ENCODE assay signal across 8 cellular contexts in the genomic region with DNA sequence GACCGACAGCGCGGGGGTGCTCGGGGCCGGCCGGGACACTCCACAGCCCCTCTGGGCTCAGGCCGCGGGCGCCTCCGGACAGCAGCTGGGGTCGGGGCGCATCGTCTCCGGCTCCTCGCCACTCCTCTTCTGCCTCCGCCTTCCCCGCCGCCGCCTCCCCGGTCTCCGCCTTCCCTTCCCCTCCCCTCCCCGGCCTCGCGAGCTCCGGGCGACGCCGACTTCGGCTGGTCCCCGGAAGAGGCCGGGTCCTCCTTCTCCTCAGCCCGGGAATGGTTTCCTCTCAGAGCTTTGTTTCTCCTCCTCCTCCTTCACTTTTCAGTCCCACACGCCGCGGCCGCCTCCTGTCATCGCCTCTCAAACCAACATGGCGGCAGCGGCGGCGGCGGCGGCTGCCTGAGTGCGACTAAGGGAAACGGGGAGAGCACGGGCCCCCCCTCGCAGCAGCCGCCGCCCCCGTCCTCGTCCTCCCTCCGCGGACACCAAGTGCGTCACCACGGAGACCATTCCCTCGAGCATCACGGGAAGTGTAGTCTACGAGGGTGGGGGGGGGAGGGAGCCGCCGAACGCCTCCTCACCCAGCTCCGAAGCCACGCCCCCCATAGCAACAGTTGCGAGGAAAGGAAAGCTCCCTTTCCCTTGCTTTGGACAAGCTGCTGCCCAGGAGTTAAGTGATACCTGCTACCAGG. TPM values are rescaled to one million over a fixed set of nuclear protein-coding genes. Genes with fewer than 3 reads are reported as not detected.
A peak's percentile ranks its signal among the peaks of the same experiment; 100 is the strongest.
DNase-seq lines count a peak whose midpoint lies in the region; ATAC-seq and TF ChIP-seq lines count a peak whose summit lies in the region.

TSS of gene UBL3 (minus strand) at position 405 of the 686 bp plus-strand sequence. CDS start 1,079 bp downstream, outside the sequence.

- peak within 1 kb of the TSS; percentile 96 for H3K4me3 ChIP-seq in AG09309 (ENCODE audit: control insufficient read depth, low read depth, low read length)
- peak within 1 kb of the TSS; percentile 77 to 88 for H3K4me3 ChIP-seq in cardiac fibroblast (replicated peaks in 1 of 2; ENCODE audit: low read depth in 2 of 2, low read length in 2 of 2)
- peak within 1 kb of the TSS; percentile 95 for H3K4me3 ChIP-seq in smooth muscle cell

- peaks cover 22% of the 10 kb centered on the region for H3K4me1 ChIP-seq in smooth muscle cell (ENCODE audit: low read depth)

- H3K9ac ChIP-seq in smooth muscle cell (ENCODE audit: low read depth): peak within 1 kb of the TSS; percentile 99

- peaks cover 41% of the 10 kb centered on the region for H4K20me1 ChIP-seq in smooth muscle cell (ENCODE audit: low read depth)

- peak within 1 kb of the TSS; percentile 99 for H3K27ac ChIP-seq in smooth muscle cell (ENCODE audit: low read depth)

- H3K4me2 ChIP-seq in smooth muscle cell: peak within 1 kb of the TSS; percentile 95

- H3K9me3 Mint-ChIP-seq in activated B cell treated with CpG ODN at 0.5 μM for 24 hours (no peaks in the 10 kb centered on the region), immature natural killer cell (no peaks in the 10 kb centered on the region)

- H2AFZ ChIP-seq in smooth muscle cell (ENCODE audit: low read depth): peak within 1 kb of the TSS; percentile 85

- POLR2A ChIA-PET in activated B cell treated with CpG ODN at 0.5 μM for 24 hours (lab: Charles Lee): interaction anchor here (0.6 to 4.2 kb wide), 19 partner anchors 10 to 1605 kb away, joined by 3 to 34 read pairs (median 4); partner anchors contain the start of genes HMGB1, KATNAL1, SLC7A1 and USPL1

- H3K27me3 Mint-ChIP-seq in activated B cell treated with CpG ODN at 0.5 μM for 24 hours: no peaks in the 10 kb centered on the region
- peaks cover 3 to 11% (median 9%) of the 10 kb centered on the region in 3 donors for H3K27me3 Mint-ChIP-seq in immature natural killer cell (ENCODE audit: low read depth in 3 of 3)

- DNase-seq in AG09309 (ENCODE audit: low read depth): peak; percentile 87
- DNase-seq in NCI-H345 (lab: John Stamatoyannopoulos, UW): peak; percentile 94
- DNase-seq in activated B cell treated with CpG ODN at 0.5 μM for 24 hours: peak; percentile 84
- peak; percentile 96 to 99 for DNase-seq in cardiac fibroblast (ENCODE audit: low read depth in 2 of 2)
- DNase-seq in immature natural killer cell: peak; percentile 89 to 91 (median 90)
- peak; percentile 92 for DNase-seq in smooth muscle cell (lab: John Stamatoyannopoulos, UW; ENCODE audit: unreplicated experiment)

- no peaks in the 10 kb centered on the region for H3K9me3 ChIP-seq in smooth muscle cell (replicated peaks; ENCODE audit: low read depth)

- H3K36me3 ChIP-seq in smooth muscle cell (ENCODE audit: low read depth): no peaks in the 10 kb centered on the region

- peak; percentile 92 for ATAC-seq in GM19023 (IDR thresholded peaks at IDR 0.05; ENCODE audit: unreplicated experiment)
- ATAC-seq in HG03196 (IDR thresholded peaks at IDR 0.05; ENCODE audit: unreplicated experiment): peak; percentile 76
- peak; percentile 90 for ATAC-seq in activated B cell treated with CpG ODN at 0.5 μM for 24 hours (ENCODE audit: low read depth)

- peaks cover 46% of the 10 kb centered on the region for H3K79me2 ChIP-seq in smooth muscle cell (ENCODE audit: low read depth)

- H3F3A ChIP-seq in smooth muscle cell (ENCODE audit: low read depth): peaks cover 7% of the 10 kb centered on the region

- H3K27ac Mint-ChIP-seq in activated B cell treated with CpG ODN at 0.5 μM for 24 hours (peak within 1 kb of the TSS; percentile 99), immature natural killer cell (peak within 1 kb of the TSS; percentile 90 to 100 (median 98))

- H3K36me3 Mint-ChIP-seq in activated B cell treated with CpG ODN at 0.5 μM for 24 hours (ENCODE audit: low read depth) (peaks cover 11% of the 10 kb centered on the region), immature natural killer cell (no peaks in the 10 kb centered on the region)

- CTCF ChIA-PET in activated B cell treated with CpG ODN at 0.5 μM for 24 hours (lab: Charles Lee): interaction anchor here (1.0 to 2.1 kb wide), 5 partner anchors 32 to 264 kb away, joined by 3 to 10 read pairs (median 6); no protein-coding TSS in a partner anchor

- H3K4me1 Mint-ChIP-seq in activated B cell treated with CpG ODN at 0.5 μM for 24 hours (peaks cover 33% of the 10 kb centered on the region), immature natural killer cell (peaks cover 33 to 46% of the 10 kb centered on the region in 2 donors)

- H3K4me3 Mint-ChIP-seq in activated B cell treated with CpG ODN at 0.5 μM for 24 hours (peak within 1 kb of the TSS; percentile 96), immature natural killer cell (peak within 1 kb of the TSS; percentile 93 to 97 (median 96))

- intact Hi-C loops in activated B cell treated with CpG ODN at 0.5 μM for 24 hours (cut with micrococcal nuclease): loop anchor here (1.0 kb wide), 5 partner anchors 255 to 1312 kb away; partner anchors contain the start of genes HMGB1, KATNAL1, SLC7A1 and USPL1

- H3K27me3 ChIP-seq in smooth muscle cell (ENCODE audit: low read depth): no peaks in the 10 kb centered on the region

- TF ChIP-seq CTCF in AG09309 (IDR thresholded peaks at IDR 0.05; ENCODE audit: control insufficient read depth, insufficient read depth, low read depth, low read length, missing control alignments) (no peak), activated B cell treated with CpG ODN at 0.5 μM for 24 hours (IDR thresholded peaks at IDR 0.05) (no peak), cardiac fibroblast (IDR thresholded peaks at IDR 0.05; ENCODE audit: low read depth, low read length) (no peak), smooth muscle cell (IDR thresholded peaks at IDR 0.05; ENCODE audit: borderline replicate concordance, insufficient read depth, poor library complexity, severe bottlenecking) (no peak)

- 1% methylated on average over 41 of the region's 64 CpGs for WGBS in smooth muscle cell (ENCODE audit: low lambda C conversion rate)

RNA-seq across cellular contexts. Expression of gene UBL3, which starts in this region (rescaled TPM):
- total RNA-seq in activated B cell treated with CpG ODN at 0.5 μM for 24 hours (17.9 and 18.6 TPM in 2 replicates), smooth muscle cell (46.6 and 59.2 TPM in 2 replicates)
- polyA plus RNA-seq in immature natural killer cell (10 to 100 TPM; 22.9 to 32.5 (median 27.6) TPM), smooth muscle cell (25.2 and 32.0 TPM in 2 replicates)

Comparison
In these comparisons a context has a peak if more than half of its experiments do, and no peak if none do; other contexts are left out.
1. Peak in every context shown above with its lines: DNase-seq, ATAC-seq, H3K4me3 ChIP-seq and H3K27ac ChIP-seq.